ENCODE assay signal across 9 cellular contexts in genomic region chrX:119942173-119942819, GRCh38. TPM values are rescaled to one million over a fixed set of nuclear protein-coding genes. Genes with fewer than 3 reads are reported as not detected.
A peak's percentile ranks its signal among the peaks of the same experiment; 100 is the strongest.
DNase-seq lines count a peak whose midpoint lies in the region; ATAC-seq, FAIRE-seq and TF ChIP-seq lines count a peak whose summit lies in the region.
"Had no signal": no experiment of that assay in that cellular context is flagged by ENCODE, and none has a peak within 500 bp of the region (broad histone marks: within the 10 kb centered on the region; RNA-seq: fewer than 3 reads in every experiment).

No MANE protein-coding gene starts in this region.

- CTCF ChIA-PET in CD4-positive, alpha-beta T cell (lab: Charles Lee) = no interaction called here
- CTCF ChIA-PET in endothelial cell of umbilical vein (lab: Charles Lee) = no interaction called here

- H3K9me1 ChIP-seq in endothelial cell of umbilical vein (replicated peaks; ENCODE audit: control insufficient read depth, extremely low read depth, insufficient read depth, low read length) = no peaks in the 10 kb centered on the region

- H3K4me1 ChIP-seq in OCI-LY1 (ENCODE audit: insufficient read depth, low read length, severe bottlenecking) (peaks cover 20% of the 10 kb centered on the region), endothelial cell of umbilical vein (ENCODE audit: control insufficient read depth, extremely low read depth, insufficient read depth, low read length) (peaks cover 10% of the 10 kb centered on the region), osteoblast (ENCODE audit: insufficient read depth, low read length) (peaks cover 8% of the 10 kb centered on the region)

- dilution Hi-C loops in endothelial cell of umbilical vein (cut with MboI; ENCODE audit: extremely low pct_ligation_motif_present, low sequenced_read_pairs) = no loop called here

- H3K79me2 ChIP-seq in OCI-LY1 (ENCODE audit: insufficient read depth, low read length) (0 out of 2 replicates have a peak, but pooled peaks cover 4% of the 10 kb centered on the region), endothelial cell of umbilical vein (ENCODE audit: control insufficient read depth, insufficient read depth, low read length) (peaks cover 9% of the 10 kb centered on the region), osteoblast (ENCODE audit: insufficient read depth, low read length) (peaks cover 12% of the 10 kb centered on the region)

- DNase-seq in CD4-positive, alpha-beta T cell = no peak
- no peak for DNase-seq in endothelial cell of umbilical vein (ENCODE audit: low read depth, low spot score)
- DNase-seq in osteoblast (ENCODE audit: insufficient read length, low spot score, missing footprints) = peak; percentile 59
- DNase-seq in NOMO-1 treated with dmso at 0.1 percent for 144 hours (lab: John Stamatoyannopoulos, UW; ENCODE audit: unreplicated experiment) = no peak
- DNase-seq in posterior cingulate gyrus = no peak
- no peak for DNase-seq in NCI-H187 treated with DMSO at 0.1 percent for 48 hours (lab: John Stamatoyannopoulos, UW)

- BruUV-seq in endothelial cell of umbilical vein (replicated peaks; lab: Mats Ljungman, UMichigan) = TSS peak; percentile 50

- no peak for TF ChIP-seq CTCF in CD4-positive, alpha-beta T cell (IDR thresholded peaks at IDR 0.05)
- TF ChIP-seq CTCF in OCI-LY1 (IDR thresholded peaks at IDR 0.05; ENCODE audit: low read length) (no peak), endothelial cell of umbilical vein (IDR thresholded peaks at IDR 0.05; ENCODE audit: extremely low read depth in 1 of 2, insufficient read depth in 1 of 2, low read depth in 1 of 2, low read length in 2 of 2) (no peak), osteoblast (IDR thresholded peaks at IDR 0.05; ENCODE audit: extremely low read depth, low read depth, low read length) (no peak)

- H3K9me2 ChIP-seq in OCI-LY1 (ENCODE audit: low read depth, low read length) = no peaks in the 10 kb centered on the region

- no peaks in the 10 kb centered on the region for H3K36me3 ChIP-seq in OCI-LY1 (ENCODE audit: insufficient read depth, low read length)
- H3K36me3 ChIP-seq in endothelial cell of umbilical vein (ENCODE audit: control insufficient read depth in 2 of 2, extremely low read depth in 1 of 2, insufficient read depth in 2 of 2, low read length in 2 of 2) = no peaks in the 10 kb centered on the region
- peaks cover 4% of the 10 kb centered on the region for H3K36me3 ChIP-seq in osteoblast (ENCODE audit: insufficient read depth, low read length)

- no peak overlapping the region for H2AFZ ChIP-seq in OCI-LY1 (ENCODE audit: low read length)
- no peak overlapping the region for H2AFZ ChIP-seq in endothelial cell of umbilical vein (ENCODE audit: low read depth, low read length)
- peak overlapping the region; percentile 95 for H2AFZ ChIP-seq in osteoblast (ENCODE audit: low read length)

- H3K4me3 Mint-ChIP-seq in CD4-positive, alpha-beta T cell = peak overlapping the region; percentile 96

- H3K9ac ChIP-seq in OCI-LY1 (ENCODE audit: low read length) (peak overlapping the region; percentile 94), endothelial cell of umbilical vein (replicated peaks; ENCODE audit: extremely low read depth, insufficient read depth, low read length) (peak overlapping the region; percentile 81)

- ATAC-seq in CD4-positive, alpha-beta T cell (ENCODE audit: poor library complexity) = no peak
- no peak for ATAC-seq in HG02870 (IDR thresholded peaks at IDR 0.05; ENCODE audit: unreplicated experiment)

- no peak for TF ChIP-seq POLR2A in endothelial cell of umbilical vein (IDR thresholded peaks at IDR 0.05; ENCODE audit: low read depth, low read length)

- H4K20me1 ChIP-seq in OCI-LY1 (ENCODE audit: insufficient read depth, low read length) (no peaks in the 10 kb centered on the region), endothelial cell of umbilical vein (replicated peaks; ENCODE audit: control insufficient read depth, extremely low read depth, insufficient read depth, low read length) (no peaks in the 10 kb centered on the region), osteoblast (ENCODE audit: insufficient read depth, low read length) (no peaks in the 10 kb centered on the region)

- H3K9me3 Mint-ChIP-seq in CD4-positive, alpha-beta T cell = no peaks in the 10 kb centered on the region

- peaks cover 25% of the 10 kb centered on the region for H3K36me3 Mint-ChIP-seq in CD4-positive, alpha-beta T cell (ENCODE audit: low read depth)

- H3K27ac ChIP-seq in CD4-positive, alpha-beta T cell (ENCODE audit: low read depth, low read length) = peak overlapping the region; percentile 91
- no peak overlapping the region for H3K27ac ChIP-seq in OCI-LY1 (ENCODE audit: low read depth, low read length, poor library complexity, severe bottlenecking)
- peak overlapping the region; percentile 63 for H3K27ac ChIP-seq in endothelial cell of umbilical vein (ENCODE audit: insufficient read depth, low read depth, low read length)
- H3K27ac ChIP-seq in osteoblast (ENCODE audit: low read depth, low read length) = peak overlapping the region; percentile 72

- peaks cover 25% of the 10 kb centered on the region for H3K4me1 Mint-ChIP-seq in CD4-positive, alpha-beta T cell (ENCODE audit: low read depth)

- peak overlapping the region; percentile 87 for H3K27ac Mint-ChIP-seq in CD4-positive, alpha-beta T cell

- no peaks in the 10 kb centered on the region for H3F3A ChIP-seq in OCI-LY1 (ENCODE audit: insufficient read depth, low read length)

- intact Hi-C loops in CD4-positive, alpha-beta T cell (cut with DNase I, micrococcal nuclease) = loop anchor here (2.0 to 10.0 kb wide), 4 partner anchors 71 to 313 kb away; partner anchors contain the start of genes NDUFA1 (in 1 of the 2), RNF113A (in 1 of the 2), UPF3B (in 1 of the 2) and ZBTB33 (in 1 of the 2)
- intact Hi-C loops in endothelial cell of umbilical vein (cut with micrococcal nuclease) = loop anchor here (2.0 kb wide), 1 partner anchor 309 kb away; the partner anchor contains the start of gene ZBTB33
- intact Hi-C loops in posterior cingulate gyrus (cut with DNase I) = loop anchor here (10.0 kb wide), 1 partner anchor 67 kb away; the partner anchor contains the start of genes NDUFA1 and RNF113A

- H3K4me2 ChIP-seq in OCI-LY1 (ENCODE audit: low read length) (peak overlapping the region; percentile 89), endothelial cell of umbilical vein (ENCODE audit: insufficient read depth, low read length) (peak overlapping the region; percentile 64), osteoblast (ENCODE audit: insufficient read depth, low read length) (peak overlapping the region; percentile 76)

- no peaks in the 10 kb centered on the region for H3K9me3 ChIP-seq in CD4-positive, alpha-beta T cell (ENCODE audit: control insufficient read depth, low read length)
- H3K9me3 ChIP-seq in OCI-LY1 (ENCODE audit: low read length) = no peaks in the 10 kb centered on the region
- no peaks in the 10 kb centered on the region for H3K9me3 ChIP-seq in endothelial cell of umbilical vein (replicated peaks; ENCODE audit: control insufficient read depth, insufficient read depth, low read length)
- H3K9me3 ChIP-seq in osteoblast (ENCODE audit: low read depth, low read length) = no peaks in the 10 kb centered on the region

- no peaks in the 10 kb centered on the region for H3K27me3 Mint-ChIP-seq in CD4-positive, alpha-beta T cell

- H3K27me3 ChIP-seq in CD4-positive, alpha-beta T cell (ENCODE audit: control insufficient read depth, insufficient read depth, low read length) = no peaks in the 10 kb centered on the region
- H3K27me3 ChIP-seq in OCI-LY1 (ENCODE audit: insufficient read depth, low read length) (no peaks in the 10 kb centered on the region), endothelial cell of umbilical vein (ENCODE audit: control insufficient read depth in 2 of 2, insufficient read depth in 2 of 2, low read length in 2 of 2) (no peaks in the 10 kb centered on the region), osteoblast (ENCODE audit: insufficient read depth, low read length) (no peaks in the 10 kb centered on the region)

- H3K4me3 ChIP-seq in OCI-LY1 (ENCODE audit: low read depth, low read length, poor library complexity, severe bottlenecking) (peak overlapping the region; percentile 97), endothelial cell of umbilical vein (replicated peaks in 1 of 3; ENCODE audit: insufficient read depth in 1 of 3, low read depth in 1 of 3, low read length in 3 of 3) (peak overlapping the region; percentile 39 to 73 (median 61)), osteoblast (ENCODE audit: insufficient read depth, low read length) (peak overlapping the region; percentile 82)

- peak; percentile 76 for FAIRE-seq in endothelial cell of umbilical vein (lab: Jason Lieb, UNC)

- POLR2A ChIA-PET in CD4-positive, alpha-beta T cell (lab: Charles Lee) = interaction anchor here (0.9 to 1.2 kb wide), 3 partner anchors 71 to 618 kb away, joined by 3 to 5 read pairs (median 4); partner anchors contain the start of genes CUL4B and ZBTB33
- POLR2A ChIA-PET in endothelial cell of umbilical vein (lab: Charles Lee) = no interaction called here

TF ChIP-seq in endothelial cell of umbilical vein, 7 proteins besides CTCF, POLR2A, EP300 and RAD21 (continues in another document):
- no peak for TF ChIP-seq MYC (IDR thresholded peaks at IDR 0.05; ENCODE audit: low read depth, low read length)
- no peak for TF ChIP-seq GATA2 (IDR thresholded peaks at IDR 0.05; ENCODE audit: insufficient read depth, insufficient read length, low read depth, low read length)
- TF ChIP-seq, protein P1, sequence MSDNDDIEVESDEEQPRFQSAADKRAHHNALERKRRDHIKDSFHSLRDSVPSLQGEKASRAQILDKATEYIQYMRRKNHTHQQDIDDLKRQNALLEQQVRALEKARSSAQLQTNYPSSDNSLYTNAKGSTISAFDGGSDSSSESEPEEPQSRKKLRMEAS (IDR thresholded peaks at IDR 0.05; ENCODE audit: insufficient read depth, insufficient read length) = no peak

RNA-seq across cellular contexts. Expression of gene NKAP, which starts 1.3 kb away (rescaled TPM):
- total RNA-seq in CD4-positive, alpha-beta T cell = 10 to 100 TPM; 14.5 to 15.6 TPM
- total RNA-seq in endothelial cell of umbilical vein (7.8 and 8.0 TPM in 2 replicates), osteoblast (4.3 and 4.7 TPM in 2 replicates)
- 2.2 and 2.5 TPM in 2 replicates for polyA plus RNA-seq in endothelial cell of umbilical vein
- polyA plus RNA-seq in endothelial cell of umbilical vein (2011; cell fraction: cytosol; rRNA removed) = 2.5 and 2.8 TPM in 2 replicates
- polyA plus RNA-seq in endothelial cell of umbilical vein (2011; cell fraction: nucleus; rRNA removed) = 1.4 and 2.3 TPM in 2 replicates
- 5.9 and 7.2 TPM in 2 replicates for polyA plus RNA-seq in endothelial cell of umbilical vein (2012)
- polyA minus RNA-seq in endothelial cell of umbilical vein = 1.1 and 1.6 TPM in 2 replicates
- polyA minus RNA-seq in endothelial cell of umbilical vein (2011; cell fraction: cytosol; rRNA and poly(A)+ RNA removed) = 3.3 TPM
- 2.5 and 3.0 TPM in 2 replicates for polyA minus RNA-seq in endothelial cell of umbilical vein (2011; cell fraction: nucleus; rRNA and poly(A)+ RNA removed)

RNA-seq across cellular contexts. Expression of gene AKAP14, which starts 46.6 kb away (rescaled TPM):
- total RNA-seq in CD4-positive, alpha-beta T cell = not detected
- not detected in 2 replicates for total RNA-seq in endothelial cell of umbilical vein
- polyA plus RNA-seq in endothelial cell of umbilical vein = not detected in 2 replicates
- polyA plus RNA-seq in endothelial cell of umbilical vein (2011; cell fraction: cytosol; rRNA removed) = not detected in 2 replicates
- polyA plus RNA-seq in endothelial cell of umbilical vein (2011; cell fraction: nucleus; rRNA removed) = not detected in 2 replicates
- polyA plus RNA-seq in endothelial cell of umbilical vein (2012) = not detected in 2 replicates
- not detected in 2 replicates for polyA minus RNA-seq in endothelial cell of umbilical vein
- polyA minus RNA-seq in endothelial cell of umbilical vein (2011; cell fraction: cytosol; rRNA and poly(A)+ RNA removed) = not detected
- not detected in 2 replicates for polyA minus RNA-seq in endothelial cell of umbilical vein (2011; cell fraction: nucleus; rRNA and poly(A)+ RNA removed)
- total RNA-seq in osteoblast = not detected in 2 replicates
- total RNA-seq: glomerular endothelial cell had no signal
